29 cellular contexts compared by ENCODE assay signal in the genomic region with DNA sequence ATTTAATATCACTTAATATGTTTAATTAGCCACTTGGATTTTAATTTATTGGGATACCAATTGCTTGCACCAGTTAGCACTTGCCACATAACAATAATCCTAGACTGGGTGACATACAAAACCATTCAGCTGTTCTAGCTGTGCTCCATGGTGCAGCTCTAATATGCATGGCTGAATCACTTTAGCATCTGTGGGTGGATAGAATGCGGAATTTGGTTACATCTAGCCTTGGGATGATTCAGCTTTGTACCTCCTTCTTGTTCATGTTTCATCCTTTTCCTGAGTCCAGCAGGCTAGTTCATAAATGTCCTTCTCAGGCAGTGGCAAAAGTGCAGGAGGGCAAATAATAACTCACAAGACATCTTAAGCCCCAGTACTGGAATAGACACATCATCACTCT.
DNase-seq lines count a peak whose midpoint lies in the region; ATAC-seq and TF ChIP-seq lines count a peak whose summit lies in the region.
"Had no signal": no experiment of that assay in that cellular context is flagged by ENCODE, and none has a peak within 500 bp of the region (broad histone marks: within the 10 kb centered on the region; RNA-seq: fewer than 3 reads in every experiment).

No MANE protein-coding gene starts in this region.

- H3K27ac ChIP-seq in mammary epithelial cell (ENCODE audit: insufficient read depth, low read depth, low read length) (no peak overlapping the region), WERI-Rb-1 (no peak overlapping the region), body of pancreas (no peak overlapping the region)
- H3K27ac ChIP-seq: foreskin keratinocyte, HL-60, pancreas, tibial artery had no signal

- 36% methylated on average over 1 of the region's 1 CpG for WGBS in mammary epithelial cell (ENCODE audit: low coverage, missing lambda C conversion rate)
- 73 to 79% methylated on average over 1 of the region's 1 CpG for WGBS in body of pancreas, 2 donors

- no peak for TF ChIP-seq CTCF in mammary epithelial cell (conservative IDR thresholded peaks at IDR 0.05 in 1 of 2, IDR thresholded peaks at IDR 0.05 in 1 of 2; ENCODE audit: extremely low read depth in 1 of 2, insufficient read depth in 1 of 2, low read depth in 1 of 2, low read length in 2 of 2)
- no peak for TF ChIP-seq CTCF in MCF 10A (IDR thresholded peaks at IDR 0.05; ENCODE audit: unreplicated experiment)
- no peak for TF ChIP-seq CTCF in astrocyte of the spinal cord (IDR thresholded peaks at IDR 0.05; ENCODE audit: low read depth, low read length)
- no peak for TF ChIP-seq CTCF in WERI-Rb-1 (IDR thresholded peaks at IDR 0.05; ENCODE audit: low read depth, low read length)
- no peak for TF ChIP-seq CTCF in body of pancreas (IDR thresholded peaks at IDR 0.05)

- dilution Hi-C loops in mammary epithelial cell (cut with HindIII; ENCODE audit: low sequenced_read_pairs): no loop called here

- H3K79me2 ChIP-seq in mammary epithelial cell (ENCODE audit: insufficient read depth, low read length): no peaks in the 10 kb centered on the region

- no peaks in the 10 kb centered on the region for H4K20me1 ChIP-seq in mammary epithelial cell (ENCODE audit: insufficient read depth, low read length)

- POLR2A ChIA-PET in MCF 10A (lab: Yijun Ruan, JAX): no interaction called here

- no peaks in the 10 kb centered on the region for H3K9me3 Mint-ChIP-seq in MCF 10A (ENCODE audit: unreplicated experiment)
- peaks cover 6 to 13% of the 10 kb centered on the region in 2 donors for H3K9me3 Mint-ChIP-seq in activated naive CD4-positive, alpha-beta T cell treated with anti-CD3 and anti-CD28 coated beads, Interleukin-2, amount 50 U/mL, for 72 hours
- H3K9me3 Mint-ChIP-seq: dendritic cell treated with granulocyte-macrophage colony-stimulating factor and Interleukin-4, amounts not matched to agents 40 ng/mL and 50 ng/mL, for 4 days had no signal

- no peak for ATAC-seq in activated naive CD4-positive, alpha-beta T cell treated with anti-CD3 and anti-CD28 coated beads, Interleukin-2, amount 50 U/mL, for 72 hours
- ATAC-seq in HG02852 (IDR thresholded peaks at IDR 0.05; ENCODE audit: unreplicated experiment) (no peak), body of pancreas (no peak)
- ATAC-seq: CD8-positive, alpha-beta T cell; foreskin keratinocyte; HepG2; natural killer cell; pancreas; right cardiac atrium; stimulated activated naive CD8-positive, alpha-beta T cell treated with anti-CD3 and anti-CD28 coated beads, Interleukin-15, amount 100 ng/mL, for 72 hours had no signal

- H3K4me2 ChIP-seq in mammary epithelial cell (ENCODE audit: insufficient read depth, low read depth, low read length): no peak overlapping the region

- no peaks in the 10 kb centered on the region for H3K4me1 ChIP-seq in mammary epithelial cell (ENCODE audit: insufficient read depth, low read length)
- no peaks in the 10 kb centered on the region for H3K4me1 ChIP-seq in body of pancreas
- H3K4me1 ChIP-seq: pancreas, tibial artery had no signal

- no peaks in the 10 kb centered on the region for H3K27me3 ChIP-seq in mammary epithelial cell (ENCODE audit: insufficient read depth, low read length)
- H3K27me3 ChIP-seq in WERI-Rb-1 (ENCODE audit: insufficient read depth, low read depth, severe bottlenecking): no peaks in the 10 kb centered on the region
- H3K27me3 ChIP-seq in body of pancreas: no peaks in the 10 kb centered on the region
- H3K27me3 ChIP-seq: foreskin keratinocyte, pancreas, tibial artery had no signal

- no TSS peak for BruUV-seq in mammary epithelial cell (replicated peaks; lab: Mats Ljungman, UMichigan)
- BruUV-seq in MCF 10A (replicated peaks; lab: Mats Ljungman, UMichigan): no TSS peak

- H3K4me1 Mint-ChIP-seq in MCF 10A (ENCODE audit: insufficient read depth, unreplicated experiment): no peaks in the 10 kb centered on the region
- H3K4me1 Mint-ChIP-seq: immature natural killer cell; natural killer cell; stimulated activated naive CD8-positive, alpha-beta T cell treated with anti-CD3 and anti-CD28 coated beads, Interleukin-15, amount 100 ng/mL, for 72 hours had no signal

- H3K27ac Mint-ChIP-seq in MCF 10A (ENCODE audit: low read depth, unreplicated experiment): no peak overlapping the region
- H3K27ac Mint-ChIP-seq in activated naive CD4-positive, alpha-beta T cell treated with anti-CD3 and anti-CD28 coated beads, Interleukin-2, amount 50 U/mL, for 72 hours: no peak overlapping the region
- H3K27ac Mint-ChIP-seq: CD8-positive, alpha-beta T cell; dendritic cell treated with granulocyte-macrophage colony-stimulating factor and Interleukin-4, amounts not matched to agents 40 ng/mL and 50 ng/mL, for 4 days; immature natural killer cell; natural killer cell; stimulated activated naive CD8-positive, alpha-beta T cell treated with anti-CD3 and anti-CD28 coated beads, Interleukin-15, amount 100 ng/mL, for 72 hours had no signal

- H3K36me3 Mint-ChIP-seq in MCF 10A (ENCODE audit: insufficient read depth, unreplicated experiment): no peaks in the 10 kb centered on the region
- H3K36me3 Mint-ChIP-seq in activated naive CD4-positive, alpha-beta T cell treated with anti-CD3 and anti-CD28 coated beads, Interleukin-2, amount 50 U/mL, for 72 hours: no peaks in the 10 kb centered on the region
- H3K36me3 Mint-ChIP-seq: CD8-positive, alpha-beta T cell; immature natural killer cell; natural killer cell had no signal

- no peak overlapping the region for H2AFZ ChIP-seq in mammary epithelial cell (ENCODE audit: low read depth, low read length)

- H3K4me3 Mint-ChIP-seq in MCF 10A (ENCODE audit: unreplicated experiment): no peak overlapping the region
- H3K4me3 Mint-ChIP-seq: CD8-positive, alpha-beta T cell; dendritic cell treated with granulocyte-macrophage colony-stimulating factor and Interleukin-4, amounts not matched to agents 40 ng/mL and 50 ng/mL, for 4 days; immature natural killer cell; natural killer cell; stimulated activated naive CD8-positive, alpha-beta T cell treated with anti-CD3 and anti-CD28 coated beads, Interleukin-15, amount 100 ng/mL, for 72 hours had no signal

- H3K27me3 Mint-ChIP-seq in MCF 10A (ENCODE audit: insufficient read depth, unreplicated experiment): no peaks in the 10 kb centered on the region
- H3K27me3 Mint-ChIP-seq: dendritic cell treated with granulocyte-macrophage colony-stimulating factor and Interleukin-4, amounts not matched to agents 40 ng/mL and 50 ng/mL, for 4 days; stimulated activated naive CD8-positive, alpha-beta T cell treated with anti-CD3 and anti-CD28 coated beads, Interleukin-15, amount 100 ng/mL, for 72 hours had no signal

- intact Hi-C loops in mammary epithelial cell (cut with micrococcal nuclease) (no loop called here), MCF 10A (cut with micrococcal nuclease) (no loop called here), body of pancreas (cut with DNase I) (no loop called here)

- no peak for TF ChIP-seq POLR2A in body of pancreas (IDR thresholded peaks at IDR 0.05)

- CTCF ChIA-PET in mammary epithelial cell (lab: Charles Lee; ENCODE audit: low non-redundant PET): no interaction called here
- CTCF ChIA-PET in MCF 10A (lab: Yijun Ruan, JAX): interaction anchor here (0.7 kb wide), 1 partner anchor 549 kb away, joined by 3 read pairs; no protein-coding TSS in a partner anchor

- peaks cover 8% of the 10 kb centered on the region for H3K9me3 ChIP-seq in mammary epithelial cell (replicated peaks; ENCODE audit: insufficient read depth, low read length)
- no peaks in the 10 kb centered on the region for H3K9me3 ChIP-seq in WERI-Rb-1 (ENCODE audit: severe bottlenecking)
- no peaks in the 10 kb centered on the region for H3K9me3 ChIP-seq in body of pancreas
- H3K9me3 ChIP-seq: pancreas, tibial artery had no signal

- in situ Hi-C loops in mammary epithelial cell (cut with MboI; ENCODE audit: low sequenced_read_pairs in 2 of 2): no loop called here
- in situ Hi-C loops in astrocyte of the spinal cord (cut with HindIII; ENCODE audit: low sequenced_read_pairs): no loop called here

- DNase-seq in mammary epithelial cell: peak; percentile 6
- no peak for DNase-seq in MCF 10A (ENCODE audit: unreplicated experiment)
- peak; percentile 72 for DNase-seq in astrocyte of the spinal cord (ENCODE audit: low read depth, low spot score)
- DNase-seq in iris pigment epithelial cell (ENCODE audit: low read depth): peak; percentile 78
- no peak for DNase-seq in activated naive CD4-positive, alpha-beta T cell treated with anti-CD3 and anti-CD28 coated beads, Interleukin-2, amount 50 U/mL, for 72 hours (ENCODE audit: low spot score in 2 of 2)
- DNase-seq in WERI-Rb-1: no peak
- DNase-seq in body of pancreas: no peak
- DNase-seq: 8988T; activated CD4-positive, alpha-beta T cell treated with anti-CD3 and anti-CD28 coated beads for 4 hours; activated naive CD4-positive, alpha-beta T cell; activated T-cell treated with anti-CD3 and anti-CD28 coated beads, Interleukin-2, amount 50 U/mL, for 48 hours; caudate nucleus; CD8-positive, alpha-beta T cell; foreskin keratinocyte; GDM1; immature natural killer cell; natural killer cell; NCI-H1092 treated with DMSO at 0.1 percent for 48 hours; NCI-H187 treated with DMSO at 0.1 percent for 48 hours; NCI-H2227 treated with DMSO at 0.1 percent for 48 hours; pancreas; right cardiac atrium; stimulated activated CD4-positive, alpha-beta T cell treated with anti-CD3 and anti-CD28 coated beads, Interleukin-12 subunit alpha, Interleukin-12 subunit beta, amount 100 ng/mL, for 4 hours; stimulated activated naive CD8-positive, alpha-beta T cell treated with anti-CD3 and anti-CD28 coated beads, Interleukin-15, amount 100 ng/mL, for 72 hours; tibial artery had no signal

- H3K36me3 ChIP-seq in mammary epithelial cell (ENCODE audit: insufficient read depth, low read length): no peaks in the 10 kb centered on the region
- H3K36me3 ChIP-seq in WERI-Rb-1: no peaks in the 10 kb centered on the region
- H3K36me3 ChIP-seq in body of pancreas (replicated peaks in 1 of 2; ENCODE audit: insufficient read depth in 1 of 2, low read depth in 2 of 2): no peaks in the 10 kb centered on the region
- H3K36me3 ChIP-seq: pancreas, tibial artery had no signal

- H3K9ac ChIP-seq in mammary epithelial cell (ENCODE audit: insufficient read depth, low read length): no peak overlapping the region

- no peak overlapping the region for H3K4me3 ChIP-seq in mammary epithelial cell (replicated peaks in 1 of 3; ENCODE audit: insufficient read depth in 1 of 3, low read depth in 2 of 3, low read length in 3 of 3)
- no peak overlapping the region for H3K4me3 ChIP-seq in astrocyte of the spinal cord (ENCODE audit: low read depth, low read length)
- H3K4me3 ChIP-seq in WERI-Rb-1 (ENCODE audit: low read depth, low read length): no peak overlapping the region
- no peak overlapping the region for H3K4me3 ChIP-seq in body of pancreas
- H3K4me3 ChIP-seq: pancreas, tibial artery had no signal

Comparison
In these comparisons a context has a peak if more than half of its experiments do, and no peak if none do; other contexts are left out.
1. DNase-seq: peak in mammary epithelial cell (single experiment), astrocyte of the spinal cord (single experiment) and iris pigment epithelial cell (single experiment); none in MCF 10A (single experiment), activated naive CD4-positive, alpha-beta T cell treated with anti-CD3 and anti-CD28 coated beads, Interleukin-2, amount 50 U/mL, for 72 hours (0 of 2), WERI-Rb-1 (single experiment) and body of pancreas (0 of 4).